9 cellular contexts compared by ENCODE assay signal in the genomic region with DNA sequence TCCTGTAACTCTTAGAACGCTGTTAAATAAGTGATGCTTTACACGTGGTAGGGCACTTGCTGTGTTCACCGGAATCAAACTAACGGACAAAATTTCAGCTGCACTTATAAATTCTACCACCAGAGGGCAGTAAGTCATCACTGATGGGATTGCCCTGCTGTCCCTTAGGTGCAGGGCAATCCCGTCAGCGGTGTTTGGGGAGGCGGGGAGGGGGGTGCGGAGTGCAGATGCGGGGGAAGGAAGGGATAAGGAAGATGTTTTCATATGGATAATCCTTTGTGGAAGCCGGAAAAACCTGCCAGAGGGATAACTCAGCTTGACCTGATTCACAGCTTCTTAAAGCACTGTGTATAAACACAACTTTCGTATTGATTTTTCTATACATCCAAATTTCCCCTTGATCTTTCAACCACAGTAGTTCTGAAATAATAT. TPM values are rescaled to one million over a fixed set of nuclear protein-coding genes. Genes with fewer than 3 reads are reported as not detected.
A peak's percentile ranks its signal among the peaks of the same experiment; 100 is the strongest.
DNase-seq lines count a peak whose midpoint lies in the region; ATAC-seq, FAIRE-seq and TF ChIP-seq lines count a peak whose summit lies in the region.
"Had no signal": no experiment of that assay in that cellular context is flagged by ENCODE, and none has a peak within 500 bp of the region (broad histone marks: within the 10 kb centered on the region; RNA-seq: fewer than 3 reads in every experiment).

No MANE protein-coding gene starts in this region.

- peaks cover 12% of the 10 kb centered on the region for H3K4me1 ChIP-seq in HepG2 (ENCODE audit: insufficient read depth, low read length)

- H3K27ac ChIP-seq in coronary artery (no peak overlapping the region), HepG2 (ENCODE audit: extremely low read length, insufficient read depth, low read length) (no peak overlapping the region)

- ATAC-seq in GM21786 (IDR thresholded peaks at IDR 0.05; ENCODE audit: unreplicated experiment) (peak; percentile 50), HepG2 (peak; percentile 94), HG02678 (IDR thresholded peaks at IDR 0.05; ENCODE audit: unreplicated experiment) (no peak)

- no peaks in the 10 kb centered on the region for H3K9me3 ChIP-seq in HepG2 (ENCODE audit: low read length)

- intact Hi-C loops in HepG2 (cut with micrococcal nuclease; ENCODE audit: unreplicated experiment), result loop anchor here (1.0 to 10.0 kb wide), 5 partner anchors 66 to 500 kb away; no protein-coding TSS in a partner anchor

- peak; percentile 85 for DNase-seq in AG20443 (ENCODE audit: low spot score)
- peak; percentile 82 for DNase-seq in NCI-H345 (lab: John Stamatoyannopoulos, UW)
- peak; percentile 43 to 72 for DNase-seq in activated CD4-positive, alpha-beta T cell treated with anti-CD3 and anti-CD28 coated beads for 4 hours
- no peak for DNase-seq in coronary artery (ENCODE audit: low spot score)
- DNase-seq in HepG2 (ENCODE audit: low spot score), result peak; percentile 68
- DNase-seq in stimulated activated CD4-positive, alpha-beta T cell treated with anti-CD3 and anti-CD28 coated beads, TNF-alpha, amount 100 ng/mL, for 4 hours (ENCODE audit: low read depth in 3 of 3), result peak; percentile 1 to 37 (median 7)

- TF ChIP-seq RAD21 in HepG2 (CRISPR knock-in tag; IDR thresholded peaks at IDR 0.05), result peak; percentile 96

- TF ChIP-seq CTCF in coronary artery (IDR thresholded peaks at IDR 0.05) (peak; percentile 80), HepG2 (CRISPR knock-in tag; IDR thresholded peaks at IDR 0.05) (peak; percentile 88)

- no peak for TF ChIP-seq EP300 in HepG2 (IDR thresholded peaks at IDR 0.05; ENCODE audit: low read depth in 2 of 2, low read length in 2 of 2)
- TF ChIP-seq EP300 in HepG2 (CRISPR knock-in tag; IDR thresholded peaks at IDR 0.05; ENCODE audit: borderline replicate concordance), result no peak

- H3K4me3 ChIP-seq in coronary artery, result no peak overlapping the region
- no peak overlapping the region for H3K4me3 ChIP-seq in HepG2 (replicated peaks in 1 of 3; ENCODE audit: insufficient read depth in 1 of 3, low read depth in 2 of 3, low read length in 3 of 3)

- BruUV-seq in HepG2 (replicated peaks; lab: Mats Ljungman, UMichigan), result no TSS peak

- H3K4me2 ChIP-seq in HepG2 (ENCODE audit: low read depth, low read length), result 0 out of 2 replicates have a peak overlapping the region, but pooled peaks have one; percentile 19

- FAIRE-seq in HepG2 (lab: Jason Lieb, UNC), result peak; percentile 92

- no peak for TF ChIP-seq POLR2A in HepG2 (IDR thresholded peaks at IDR 0.05; ENCODE audit: insufficient read depth in 1 of 2, low read depth in 2 of 2, low read length in 2 of 2)

- no peak overlapping the region for H3K9ac ChIP-seq in HepG2 (ENCODE audit: insufficient read depth, low read depth, low read length)

- H4K20me1 ChIP-seq in HepG2 (ENCODE audit: insufficient read depth, low read length), result no peaks in the 10 kb centered on the region

- H3K79me2 ChIP-seq in HepG2 (ENCODE audit: insufficient read depth, low read length), result no peaks in the 10 kb centered on the region

- CTCF ChIA-PET in HepG2 (lab: Yijun Ruan, JAX; ENCODE audit: low intra/inter-chr PET ratio, low total read pairs), result interaction anchor here (0.6 to 3.0 kb wide), 7 partner anchors 18 to 499 kb away, joined by 3 to 45 read pairs (median 8); no protein-coding TSS in a partner anchor

- POLR2A ChIA-PET in HepG2 (lab: Yijun Ruan, JAX), result interaction anchor here (1.0 kb wide), 1 partner anchor 60 kb away, joined by 3 read pairs; the partner anchor contains the start of gene SMOC1

- in situ Hi-C loops in HepG2 (cut with HindIII; ENCODE audit: extremely low pct_ligation_motif_present, low pct_unique_long_range_greater_than_20kb), result loop anchor here (5.0 to 10.0 kb wide), 2 partner anchors 209 to 496 kb away; no protein-coding TSS in a partner anchor

- H3K27me3 ChIP-seq in HepG2 (ENCODE audit: control insufficient read depth in 1 of 2, insufficient read depth in 2 of 2, low read length in 2 of 2), result no peaks in the 10 kb centered on the region; a peak in 1 of 5 replicates

- H2AFZ ChIP-seq in HepG2 (ENCODE audit: low read length), result no peak overlapping the region

- 7% methylated on average over 11 of the region's 11 CpGs for WGBS in HepG2 (ENCODE audit: low lambda C conversion rate)

- H3K36me3 ChIP-seq in HepG2 (replicated peaks in 1 of 2; ENCODE audit: control insufficient read depth in 1 of 2, insufficient read depth in 2 of 2, low read length in 2 of 2), result no peaks in the 10 kb centered on the region

TF ChIP-seq in HepG2, 621 proteins besides CTCF, POLR2A, EP300 and RAD21 (continues in another document):
- TF ChIP-seq ZNF205 (CRISPR knock-in tag; IDR thresholded peaks at IDR 0.05), result no peak
- TF ChIP-seq SMARCC2 (IDR thresholded peaks at IDR 0.05), result no peak
- TF ChIP-seq ZNF446 (CRISPR knock-in tag; IDR thresholded peaks at IDR 0.05), result no peak
- peak; percentile 52; the same call in 1 of the 2 replicates for TF ChIP-seq ONECUT2 (CRISPR knock-in tag; IDR thresholded peaks at IDR 0.05)
- TF ChIP-seq, protein P1, sequence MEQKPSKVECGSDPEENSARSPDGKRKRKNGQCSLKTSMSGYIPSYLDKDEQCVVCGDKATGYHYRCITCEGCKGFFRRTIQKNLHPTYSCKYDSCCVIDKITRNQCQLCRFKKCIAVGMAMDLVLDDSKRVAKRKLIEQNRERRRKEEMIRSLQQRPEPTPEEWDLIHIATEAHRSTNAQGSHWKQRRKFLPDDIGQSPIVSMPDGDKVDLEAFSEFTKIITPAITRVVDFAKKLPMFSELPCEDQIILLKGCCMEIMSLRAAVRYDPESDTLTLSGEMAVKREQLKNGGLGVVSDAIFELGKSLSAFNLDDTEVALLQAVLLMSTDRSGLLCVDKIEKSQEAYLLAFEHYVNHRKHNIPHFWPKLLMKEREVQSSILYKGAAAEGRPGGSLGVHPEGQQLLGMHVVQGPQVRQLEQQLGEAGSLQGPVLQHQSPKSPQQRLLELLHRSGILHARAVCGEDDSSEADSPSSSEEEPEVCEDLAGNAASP (CRISPR knock-in tag; IDR thresholded peaks at IDR 0.05; ENCODE audit: borderline replicate concordance), result 0 out of 2 replicates have a peak, but pooled peaks have one; percentile 42

RNA-seq across cellular contexts. Expression of gene SLC10A1, which starts 21.7 kb away (rescaled TPM):
- not detected in 2 replicates for total RNA-seq in HepG2 (2016; rRNA removed; fragmentation: Illumina TruSeq; extraction: Trizol)
- total RNA-seq in HepG2 (2016; cell fraction: cytosol; rRNA removed; fragmentation: Illumina TruSeq; extraction: Trizol; ENCODE audit: low read depth), result not detected in 2 replicates
- not detected in 2 replicates for total RNA-seq in HepG2 (2016; cell fraction: insoluble cytoplasmic fraction; rRNA removed; fragmentation: Illumina TruSeq; extraction: Trizol)
- total RNA-seq in HepG2 (2016; cell fraction: membrane; rRNA removed; fragmentation: Illumina TruSeq; extraction: Trizol), result not detected in 2 replicates
- total RNA-seq in HepG2 (2016; cell fraction: nucleus; rRNA removed; fragmentation: Illumina TruSeq; extraction: Trizol), result not detected in 2 replicates
- 0.17 and 0.18 TPM in 2 replicates for polyA plus RNA-seq in HepG2 (2011; rRNA removed)
- polyA plus RNA-seq in HepG2 (2011; cell fraction: cytosol; rRNA removed), result 0.09 and 0.22 TPM in 2 replicates
- 0.16 TPM in 1 of 2 replicates, not detected in the other for polyA plus RNA-seq in HepG2 (2011; cell fraction: nucleus; rRNA removed)
- 0.12 and 0.30 TPM in 2 replicates for polyA plus RNA-seq in HepG2 (2012)
- polyA plus RNA-seq in HepG2 (2016; cell fraction: cytosol; fragmentation: Illumina TruSeq; extraction: Trizol; ENCODE audit: low read depth), result not detected in 2 replicates
- polyA plus RNA-seq in HepG2 (2016; cell fraction: insoluble cytoplasmic fraction; fragmentation: Illumina TruSeq; extraction: Trizol; ENCODE audit: low read depth), result not detected in 2 replicates
- not detected in 2 replicates for polyA plus RNA-seq in HepG2 (2016; cell fraction: membrane; fragmentation: Illumina TruSeq; extraction: Trizol; ENCODE audit: low read depth)
- not detected in 2 replicates for polyA plus RNA-seq in HepG2 (2016; cell fraction: nucleus; fragmentation: Illumina TruSeq; extraction: Trizol; ENCODE audit: insufficient read depth, low read depth)
- polyA minus RNA-seq in HepG2 (2011; rRNA and poly(A)+ RNA removed; ENCODE audit: low replicate concordance), result not detected in 2 replicates
- polyA minus RNA-seq in HepG2 (2011; cell fraction: cytosol; rRNA and poly(A)+ RNA removed), result not detected in 2 replicates
- polyA minus RNA-seq in HepG2 (2011; cell fraction: nucleus; rRNA and poly(A)+ RNA removed), result not detected in 2 replicates
- total RNA-seq: temporal lobe had no signal

RNA-seq across cellular contexts. Expression of gene SRSF5, which starts 51.8 kb away (rescaled TPM):
- 277 and 333 TPM in 2 replicates for total RNA-seq in HepG2 (2016; rRNA removed; fragmentation: Illumina TruSeq; extraction: Trizol)
- total RNA-seq in HepG2 (2016; cell fraction: cytosol; rRNA removed; fragmentation: Illumina TruSeq; extraction: Trizol; ENCODE audit: low read depth), result 66.7 and 68.4 TPM in 2 replicates
- 277 and 309 TPM in 2 replicates for total RNA-seq in HepG2 (2016; cell fraction: insoluble cytoplasmic fraction; rRNA removed; fragmentation: Illumina TruSeq; extraction: Trizol)
- total RNA-seq in HepG2 (2016; cell fraction: membrane; rRNA removed; fragmentation: Illumina TruSeq; extraction: Trizol), result 68.2 and 70.5 TPM in 2 replicates
- 278 and 311 TPM in 2 replicates for total RNA-seq in HepG2 (2016; cell fraction: nucleus; rRNA removed; fragmentation: Illumina TruSeq; extraction: Trizol)
- 189 and 218 TPM in 2 replicates for polyA plus RNA-seq in HepG2 (2011; rRNA removed)
- polyA plus RNA-seq in HepG2 (2011; cell fraction: cytosol; rRNA removed), result 169 and 242 TPM in 2 replicates
- polyA plus RNA-seq in HepG2 (2011; cell fraction: nucleus; rRNA removed), result 586 and 686 TPM in 2 replicates
- 376 and 529 TPM in 2 replicates for polyA plus RNA-seq in HepG2 (2012)
- polyA plus RNA-seq in HepG2 (2016; cell fraction: cytosol; fragmentation: Illumina TruSeq; extraction: Trizol; ENCODE audit: low read depth), result 22.7 and 25.6 TPM in 2 replicates
- 415 and 444 TPM in 2 replicates for polyA plus RNA-seq in HepG2 (2016; cell fraction: insoluble cytoplasmic fraction; fragmentation: Illumina TruSeq; extraction: Trizol; ENCODE audit: low read depth)
- 45.5 and 47.3 TPM in 2 replicates for polyA plus RNA-seq in HepG2 (2016; cell fraction: membrane; fragmentation: Illumina TruSeq; extraction: Trizol; ENCODE audit: low read depth)
- polyA plus RNA-seq in HepG2 (2016; cell fraction: nucleus; fragmentation: Illumina TruSeq; extraction: Trizol; ENCODE audit: insufficient read depth, low read depth), result 410 and 415 TPM in 2 replicates
- 99.8 and 128 TPM in 2 replicates for polyA minus RNA-seq in HepG2 (2011; rRNA and poly(A)+ RNA removed; ENCODE audit: low replicate concordance)
- polyA minus RNA-seq in HepG2 (2011; cell fraction: cytosol; rRNA and poly(A)+ RNA removed), result 61.5 and 65.7 TPM in 2 replicates
- polyA minus RNA-seq in HepG2 (2011; cell fraction: nucleus; rRNA and poly(A)+ RNA removed), result 704 and 755 TPM in 2 replicates
